Comparison of ENCODE assay signal across 14 cellular contexts in the genomic region with DNA sequence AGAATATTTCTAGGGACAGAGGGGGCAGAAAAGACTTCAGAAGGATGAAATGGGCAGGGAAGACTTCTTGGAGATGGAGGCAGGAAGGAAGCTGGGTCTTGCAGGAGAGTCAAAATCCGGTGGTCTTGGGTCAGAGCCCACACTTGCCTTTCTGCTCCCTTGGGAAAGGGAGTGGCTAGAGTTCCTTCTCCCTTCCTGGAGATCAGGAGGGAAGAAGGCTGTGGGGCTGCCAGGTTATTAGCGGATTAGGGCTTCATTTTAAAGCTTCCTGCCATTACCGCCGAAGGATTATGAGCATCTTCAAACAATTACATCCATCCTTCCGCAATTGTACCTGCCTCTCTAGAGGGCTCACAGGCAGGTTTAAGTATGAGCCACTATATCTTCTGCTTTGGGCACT. TPM values are rescaled to one million over a fixed set of nuclear protein-coding genes. Genes with fewer than 3 reads are reported as not detected.
"Had no signal": no experiment of that assay in that cellular context is flagged by ENCODE, and none has a peak within 500 bp of the region (broad histone marks: within the 10 kb centered on the region; RNA-seq: fewer than 3 reads in every experiment).

No MANE protein-coding gene starts in this region.

- H3K27me3 ChIP-seq: colonic mucosa, gastroesophageal sphincter, hepatocyte had no signal

- H3K4me2 ChIP-seq: hepatocyte had no signal

- ATAC-seq: activated CD8-positive, alpha-beta T cell treated with anti-CD3 and anti-CD28 coated beads for 36 hours; activated T-cell treated with anti-CD3 and anti-CD28 coated beads, Interleukin-2, amount 50 U/mL, for 72 hours; gastroesophageal sphincter; natural killer cell had no signal

- H3K36me3 ChIP-seq: colonic mucosa, gastroesophageal sphincter had no signal

- DNase-seq: activated CD8-positive, alpha-beta memory T cell treated with anti-CD3 and anti-CD28 coated beads, Interleukin-2, amount 50 U/mL, for 4 hours; activated CD8-positive, alpha-beta T cell treated with anti-CD3 and anti-CD28 coated beads for 36 hours; activated gamma-delta T cell treated with Interleukin-2 at 50 U/mL for 16 hours; activated naive CD8-positive, alpha-beta T cell treated with anti-CD3 and anti-CD28 coated beads for 36 hours; activated T-cell treated with anti-CD3 and anti-CD28 coated beads, Interleukin-2, amount 50 U/mL, for 72 hours; aorta; colonic mucosa; effector CD8-positive, alpha-beta T cell; natural killer cell; stimulated activated CD4-positive, alpha-beta T cell treated with anti-CD3 and anti-CD28 coated beads, Interleukin-15, amount 100 ng/mL, for 24 hours; stimulated activated CD4-positive, alpha-beta T cell treated with anti-CD3 and anti-CD28 coated beads, Interleukin-4, amount 100 ng/mL, for 24 hours had no signal

- H3K9me3 ChIP-seq: colonic mucosa, gastroesophageal sphincter had no signal

- H3K4me3 ChIP-seq: colonic mucosa, gastroesophageal sphincter, hepatocyte had no signal

- H2AFZ ChIP-seq: hepatocyte had no signal

- H3K27ac ChIP-seq: colonic mucosa, hepatocyte had no signal

RNA-seq across cellular contexts. Expression of a gene that starts 39.8 kb away (rescaled TPM):
- total RNA-seq: mononuclear cell, natural killer cell had no signal
